8 cellular contexts compared by ENCODE assay signal in the genomic region with DNA sequence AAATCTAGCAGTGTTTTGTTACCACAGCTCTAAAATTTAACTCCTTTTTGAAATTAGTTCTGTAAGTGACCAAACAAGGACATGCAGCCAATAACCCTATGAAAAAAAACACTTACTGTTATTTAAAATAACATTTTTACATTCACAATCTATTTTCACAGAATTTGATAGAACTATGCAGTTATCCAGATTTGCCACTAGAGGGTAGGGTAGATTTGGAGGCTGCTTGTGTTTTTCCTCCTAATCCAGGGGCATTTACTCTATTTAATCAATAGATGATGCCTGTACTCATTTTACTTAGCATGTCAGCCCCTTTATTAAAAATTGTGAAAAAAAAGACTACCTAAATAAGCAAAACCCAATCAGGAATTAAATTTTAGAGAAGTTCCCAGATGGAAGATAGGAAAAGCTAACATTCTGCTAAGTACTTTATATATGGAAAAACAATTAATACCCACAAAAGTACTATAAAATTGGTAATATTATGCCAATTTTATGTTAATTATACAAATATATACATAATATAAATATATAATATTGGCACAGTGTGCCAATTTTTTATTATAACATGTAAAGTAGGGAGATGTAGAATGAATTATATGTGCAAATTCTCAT. TPM values are rescaled to one million over a fixed set of nuclear protein-coding genes. Genes with fewer than 3 reads are reported as not detected.
DNase-seq lines count a peak whose midpoint lies in the region; ATAC-seq and TF ChIP-seq lines count a peak whose summit lies in the region.
"Had no signal": no experiment of that assay in that cellular context is flagged by ENCODE, and none has a peak within 500 bp of the region (broad histone marks: within the 10 kb centered on the region; RNA-seq: fewer than 3 reads in every experiment).

No MANE protein-coding gene starts in this region.

- peak; percentile 70 for TF ChIP-seq CTCF in GM12865 (IDR thresholded peaks at IDR 0.05; ENCODE audit: insufficient read depth, low read depth, low read length, missing control alignments)
- TF ChIP-seq CTCF in lower lobe of right lung (IDR thresholded peaks at IDR 0.05), result peak; percentile 68

- peaks cover 39% of the 10 kb centered on the region for H3K27me3 Mint-ChIP-seq in activated T-helper 1 cell treated with anti-CD3 and anti-CD28 coated beads, Interleukin-12 subunit alpha, Interleukin-12 subunit beta, Interleukin-2, Interleukin-4 antibody, amounts not matched to agents 30 ng/mL and 10 ng/mL and 1 ng/mL, durations not matched to agents 14 hours and 24 hours and 36 hours (ENCODE audit: insufficient read depth)

- no peaks in the 10 kb centered on the region for H3K9me3 ChIP-seq in lower lobe of right lung

- H3K27ac ChIP-seq in lower lobe of right lung, result no peak overlapping the region

- no peak overlapping the region for H3K4me3 Mint-ChIP-seq in activated T-helper 1 cell treated with anti-CD3 and anti-CD28 coated beads, Interleukin-12 subunit alpha, Interleukin-12 subunit beta, Interleukin-2, Interleukin-4 antibody, amounts not matched to agents 30 ng/mL and 10 ng/mL and 1 ng/mL, durations not matched to agents 14 hours and 24 hours and 36 hours

- DNase-seq in GM12865 (ENCODE audit: low read depth) (peak; percentile 40), NCI-H1694 treated with DMSO at 0.1 percent for 48 hours (lab: John Stamatoyannopoulos, UW) (peak; percentile 21), T47D (ENCODE audit: low read depth in 1 of 2, low spot score in 1 of 2) (peak; percentile 18 to 44), lower lobe of right lung (no peak)
- DNase-seq in activated T-helper 1 cell treated with anti-CD3 and anti-CD28 coated beads, Interleukin-12 subunit alpha, Interleukin-12 subunit beta, Interleukin-2, Interleukin-4 antibody, amounts not matched to agents 30 ng/mL and 10 ng/mL and 1 ng/mL, durations not matched to agents 14 hours and 24 hours and 36 hours (ENCODE audit: low spot score), result no peak

- no peak overlapping the region for H3K27ac Mint-ChIP-seq in activated T-helper 1 cell treated with anti-CD3 and anti-CD28 coated beads, Interleukin-12 subunit alpha, Interleukin-12 subunit beta, Interleukin-2, Interleukin-4 antibody, amounts not matched to agents 30 ng/mL and 10 ng/mL and 1 ng/mL, durations not matched to agents 14 hours and 24 hours and 36 hours

- H3K36me3 ChIP-seq in lower lobe of right lung, result no peaks in the 10 kb centered on the region

- H3K9me3 Mint-ChIP-seq in activated T-helper 1 cell treated with anti-CD3 and anti-CD28 coated beads, Interleukin-12 subunit alpha, Interleukin-12 subunit beta, Interleukin-2, Interleukin-4 antibody, amounts not matched to agents 30 ng/mL and 10 ng/mL and 1 ng/mL, durations not matched to agents 14 hours and 24 hours and 36 hours, result no peaks in the 10 kb centered on the region

- H3K4me3 ChIP-seq in GM12865 (ENCODE audit: low read depth, low read length), result no peak overlapping the region
- no peak overlapping the region for H3K4me3 ChIP-seq in lower lobe of right lung

- H3K4me1 ChIP-seq in lower lobe of right lung, result no peaks in the 10 kb centered on the region

- H3K4me1 Mint-ChIP-seq in activated T-helper 1 cell treated with anti-CD3 and anti-CD28 coated beads, Interleukin-12 subunit alpha, Interleukin-12 subunit beta, Interleukin-2, Interleukin-4 antibody, amounts not matched to agents 30 ng/mL and 10 ng/mL and 1 ng/mL, durations not matched to agents 14 hours and 24 hours and 36 hours (ENCODE audit: low read depth), result no peaks in the 10 kb centered on the region

- in situ Hi-C loops in T47D (cut with HindIII; ENCODE audit: low pct_unique_long_range_greater_than_20kb, low sequenced_read_pairs), result no loop called here

- no peak for ATAC-seq in lower lobe of right lung
- ATAC-seq in GM19455 (IDR thresholded peaks at IDR 0.05; ENCODE audit: unreplicated experiment), result no peak
- ATAC-seq in GM18861 (IDR thresholded peaks at IDR 0.05; ENCODE audit: unreplicated experiment), result no peak

- H3K36me3 Mint-ChIP-seq in activated T-helper 1 cell treated with anti-CD3 and anti-CD28 coated beads, Interleukin-12 subunit alpha, Interleukin-12 subunit beta, Interleukin-2, Interleukin-4 antibody, amounts not matched to agents 30 ng/mL and 10 ng/mL and 1 ng/mL, durations not matched to agents 14 hours and 24 hours and 36 hours (ENCODE audit: low read depth), result no peaks in the 10 kb centered on the region

- intact Hi-C loops in lower lobe of right lung (cut with DNase I), result no loop called here
- intact Hi-C loops in activated T-helper 1 cell treated with anti-CD3 and anti-CD28 coated beads, Interleukin-12 subunit alpha, Interleukin-12 subunit beta, Interleukin-2, Interleukin-4 antibody, amounts not matched to agents 30 ng/mL and 10 ng/mL and 1 ng/mL, durations not matched to agents 14 hours and 24 hours and 36 hours (cut with micrococcal nuclease), result loop anchor here (1.0 to 2.0 kb wide), 3 partner anchors 122 to 244 kb away; no protein-coding TSS in a partner anchor

- H3K27me3 ChIP-seq in lower lobe of right lung (ENCODE audit: low read depth), result no peaks in the 10 kb centered on the region

RNA-seq across cellular contexts. Expression of a gene that starts 18.1 kb away (rescaled TPM):
- not detected for total RNA-seq in lower lobe of right lung
- not detected in 2 replicates for total RNA-seq in activated T-helper 1 cell treated with anti-CD3 and anti-CD28 coated beads, Interleukin-12 subunit alpha, Interleukin-12 subunit beta, Interleukin-2, Interleukin-4 antibody, amounts not matched to agents 30 ng/mL and 10 ng/mL and 1 ng/mL, durations not matched to agents 14 hours and 24 hours and 36 hours
- total RNA-seq: T-helper 2 cell treated with Interferon-gamma antibody and Interleukin-4, amounts not matched to agents 100 ng/mL and 5 ng/mL, for 36 hours had no signal

RNA-seq across cellular contexts. Expression of a gene that starts 23.7 kb away (rescaled TPM):
- total RNA-seq in lower lobe of right lung, result not detected
- not detected in 2 replicates for total RNA-seq in activated T-helper 1 cell treated with anti-CD3 and anti-CD28 coated beads, Interleukin-12 subunit alpha, Interleukin-12 subunit beta, Interleukin-2, Interleukin-4 antibody, amounts not matched to agents 30 ng/mL and 10 ng/mL and 1 ng/mL, durations not matched to agents 14 hours and 24 hours and 36 hours
- total RNA-seq: T-helper 2 cell treated with Interferon-gamma antibody and Interleukin-4, amounts not matched to agents 100 ng/mL and 5 ng/mL, for 36 hours had no signal

Comparison
In these comparisons a context has a peak if more than half of its experiments do, and no peak if none do; other contexts are left out.
1. DNase-seq: peak in GM12865 (single experiment), NCI-H1694 treated with DMSO at 0.1 percent for 48 hours (single experiment) and T47D (2 of 2); none in lower lobe of right lung (single experiment) and activated T-helper 1 cell treated with anti-CD3 and anti-CD28 coated beads, Interleukin-12 subunit alpha, Interleukin-12 subunit beta, Interleukin-2, Interleukin-4 antibody, amounts not matched to agents 30 ng/mL and 10 ng/mL and 1 ng/mL, durations not matched to agents 14 hours and 24 hours and 36 hours (single experiment).